Comparison of ENCODE assay signal across 20 cellular contexts in the genomic region with DNA sequence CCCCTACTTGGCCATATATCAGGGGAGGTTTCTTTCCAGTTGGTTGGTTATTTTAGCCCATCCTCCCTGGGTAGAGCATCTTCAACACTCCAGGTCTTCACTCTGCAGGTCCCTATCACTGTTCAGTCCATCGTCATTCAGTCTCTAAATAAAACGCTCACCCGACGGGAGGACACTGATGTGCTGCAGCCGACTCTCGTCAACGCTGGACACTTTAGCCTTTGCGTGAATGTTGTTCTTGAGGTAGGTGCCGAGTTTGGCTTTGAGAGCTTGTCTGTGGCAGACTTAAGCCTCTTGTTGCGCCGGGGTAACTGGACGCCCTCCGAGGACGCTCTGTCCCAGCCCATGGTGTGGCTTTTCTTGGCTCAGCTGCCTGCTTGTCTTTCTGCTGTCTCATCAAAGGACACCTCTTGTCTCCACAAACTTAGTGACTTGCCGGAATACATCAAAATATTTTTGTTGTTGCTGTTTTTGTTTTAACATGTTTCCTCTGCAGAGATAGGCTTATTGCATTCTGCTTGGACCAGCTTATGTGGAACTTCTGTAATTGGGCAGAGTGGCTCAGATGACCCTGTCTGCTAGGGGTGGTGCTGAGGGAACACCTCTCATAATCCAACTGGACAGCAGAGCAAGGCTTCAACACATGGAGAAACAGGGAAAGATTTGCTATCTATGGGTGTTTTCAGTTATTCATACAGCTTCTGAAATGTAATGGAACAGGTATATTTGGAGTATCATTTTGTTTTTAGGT. TPM values are rescaled to one million over a fixed set of nuclear protein-coding genes. Genes with fewer than 3 reads are reported as not detected.
A peak's percentile ranks its signal among the peaks of the same experiment; 100 is the strongest.
DNase-seq lines count a peak whose midpoint lies in the region; ATAC-seq, FAIRE-seq and TF ChIP-seq lines count a peak whose summit lies in the region.
"Had no signal": no experiment of that assay in that cellular context is flagged by ENCODE, and none has a peak within 500 bp of the region (broad histone marks: within the 10 kb centered on the region; RNA-seq: fewer than 3 reads in every experiment).

No MANE protein-coding gene starts in this region.

- peaks cover 38% of the 10 kb centered on the region for H3K36me3 Mint-ChIP-seq in stimulated activated memory B cell treated with anti-CD40 and anti-IgM and Interleukin-4, amounts not matched to agents 10 μg/mL and 1 μg/mL and 100 μg/mL, for 72 hours

- no peaks in the 10 kb centered on the region for H3K9me3 Mint-ChIP-seq in stimulated activated memory B cell treated with anti-CD40 and anti-IgM and Interleukin-4, amounts not matched to agents 10 μg/mL and 1 μg/mL and 100 μg/mL, for 72 hours
- H3K9me3 Mint-ChIP-seq: GM23338 had no signal

- peak overlapping the region; percentile 62 for H3K27ac Mint-ChIP-seq in stimulated activated memory B cell treated with anti-CD40 and anti-IgM and Interleukin-4, amounts not matched to agents 10 μg/mL and 1 μg/mL and 100 μg/mL, for 72 hours
- H3K27ac Mint-ChIP-seq: GM23338 had no signal

- H3K27ac ChIP-seq in layer of hippocampus (ENCODE audit: low read depth, low read length): peak overlapping the region; percentile 60

- H3K27me3 Mint-ChIP-seq in stimulated activated memory B cell treated with anti-CD40 and anti-IgM and Interleukin-4, amounts not matched to agents 10 μg/mL and 1 μg/mL and 100 μg/mL, for 72 hours: no peaks in the 10 kb centered on the region

- DNase-seq in GM12891 (ENCODE audit: insufficient read length, low spot score) (no peak), cerebellar cortex (ENCODE audit: low spot score) (peak; percentile 5), NCI-H345 (lab: John Stamatoyannopoulos, UW) (no peak), NOMO-1 treated with dmso at 0.1 percent for 144 hours (lab: John Stamatoyannopoulos, UW; ENCODE audit: unreplicated experiment) (no peak)
- DNase-seq: activated CD4-positive, alpha-beta T cell treated with anti-CD3 and anti-CD28 coated beads for 1 hour; activated gamma-delta T cell; Calu3; GF-D8; mucosa of descending colon; NCI-H187; NCI-H510A treated with DMSO at 0.1 percent for 48 hours; stimulated activated naive CD8-positive, alpha-beta T cell treated with anti-CD3 and anti-CD28 coated beads, Interleukin-15, Interleukin-2, amounts not matched to agents 100 U/mL and 50 U/mL, for 24 hours had no signal

- H3K4me3 Mint-ChIP-seq in stimulated activated memory B cell treated with anti-CD40 and anti-IgM and Interleukin-4, amounts not matched to agents 10 μg/mL and 1 μg/mL and 100 μg/mL, for 72 hours: peak overlapping the region; percentile 3
- H3K4me3 Mint-ChIP-seq: GM23338 had no signal

- TF ChIP-seq POLR2A in GM12891 (IDR thresholded peaks at IDR 0.05; ENCODE audit: low read depth, low read length): no peak

- no peaks in the 10 kb centered on the region for H3K27me3 ChIP-seq in layer of hippocampus (ENCODE audit: control insufficient read depth, insufficient read depth, low read length)
- H3K27me3 ChIP-seq: ascending aorta, SJSA1 had no signal

- peak; percentile 80 for FAIRE-seq in GM12891 (lab: Jason Lieb, UNC)

- ATAC-seq in stimulated activated memory B cell treated with anti-CD40 and anti-IgM and Interleukin-4, amounts not matched to agents 10 μg/mL and 1 μg/mL and 100 μg/mL, for 72 hours: no peak
- no peak for ATAC-seq in GM21423 (IDR thresholded peaks at IDR 0.05; ENCODE audit: unreplicated experiment)
- no peak for ATAC-seq in HG03039 (IDR thresholded peaks at IDR 0.05; ENCODE audit: unreplicated experiment)
- ATAC-seq: esophagus mucosa; GM23338; mucosa of descending colon; stimulated activated naive CD8-positive, alpha-beta T cell treated with anti-CD3 and anti-CD28 coated beads, Interleukin-15, Interleukin-2, amounts not matched to agents 100 U/mL and 50 U/mL, for 24 hours had no signal

- peaks cover 82% of the 10 kb centered on the region for H3K4me1 Mint-ChIP-seq in stimulated activated memory B cell treated with anti-CD40 and anti-IgM and Interleukin-4, amounts not matched to agents 10 μg/mL and 1 μg/mL and 100 μg/mL, for 72 hours

TF ChIP-seq in GM12891, 5 proteins besides CTCF, POLR2A, EP300 and RAD21:
- TF ChIP-seq POU2F2 (IDR thresholded peaks at IDR 0.05; ENCODE audit: low read depth, low read length) (no peak), POLR2AphosphoS5 (IDR thresholded peaks at IDR 0.05; ENCODE audit: low read depth, low read length) (no peak), TAF1 (IDR thresholded peaks at IDR 0.05; ENCODE audit: low read depth, low read length) (no peak), PAX5 (IDR thresholded peaks at IDR 0.05; ENCODE audit: insufficient read depth, low read length, severe bottlenecking) (no peak), SPI1 (IDR thresholded peaks at IDR 0.05; ENCODE audit: low read depth, low read length) (no peak)

RNA-seq across cellular contexts. Expression of a gene that starts 26.5 kb away (rescaled TPM):
- polyA plus RNA-seq in GM12891 (2012; ENCODE audit: low read depth, missing spikeins): 22.4 TPM

RNA-seq across cellular contexts. Expression of a gene that starts 48.5 kb away (rescaled TPM):
- 83.4 TPM for polyA plus RNA-seq in GM12891 (2012; ENCODE audit: low read depth, missing spikeins)

RNA-seq across cellular contexts. Expression of a gene that starts 57.3 kb away (rescaled TPM):
- 18.9 TPM for polyA plus RNA-seq in GM12891 (2012; ENCODE audit: low read depth, missing spikeins)
